Comparison of ENCODE assay signal across 19 cellular contexts in genomic region chr3:164452707-164453106, GRCh38.
DNase-seq lines count a peak whose midpoint lies in the region; ATAC-seq and TF ChIP-seq lines count a peak whose summit lies in the region.
"Had no signal": no experiment of that assay in that cellular context is flagged by ENCODE, and none has a peak within 500 bp of the region (broad histone marks: within the 10 kb centered on the region; RNA-seq: fewer than 3 reads in every experiment).

No MANE protein-coding gene starts in this region.

- no peak overlapping the region for H2BK5ac ChIP-seq in mesenchymal stem cell (ENCODE audit: low read depth, low read length, poor library complexity, severe bottlenecking)

- 100% methylated on average over 1 of the region's 1 CpG for WGBS in mesenchymal stem cell

- no peaks in the 10 kb centered on the region for H3K4me1 ChIP-seq in left ventricle myocardium inferior
- H3K4me1 ChIP-seq in mesenchymal stem cell (ENCODE audit: control insufficient read depth, insufficient read depth, low read depth, low read length) = no peaks in the 10 kb centered on the region
- H3K4me1 ChIP-seq: BLaER1 treated with 17β-estradiol and CSF1 and Interleukin-3, amounts not matched to agents 10 nM and 100 nM had no signal

- no peak overlapping the region for H4K8ac ChIP-seq in mesenchymal stem cell (ENCODE audit: low read length)

- H2BK15ac ChIP-seq in mesenchymal stem cell (ENCODE audit: low read depth, poor library complexity, severe bottlenecking) = no peak overlapping the region

- H3K27ac ChIP-seq in left ventricle myocardium inferior (replicated peaks) (peak overlapping the region; percentile 70), mesenchymal stem cell (ENCODE audit: low read length, poor library complexity, severe bottlenecking) (no peak overlapping the region)
- H3K27ac ChIP-seq: 22Rv1; BLaER1 treated with 17β-estradiol and CSF1 and Interleukin-3, amounts not matched to agents 10 nM and 100 nM had no signal

- H3K23ac ChIP-seq in mesenchymal stem cell (ENCODE audit: low read length in 2 of 2) = no peak overlapping the region

- H3K27ac Mint-ChIP-seq in Calu3 (ENCODE audit: unreplicated experiment) = no peak overlapping the region
- H3K27ac Mint-ChIP-seq: CD8-positive, alpha-beta memory T cell had no signal

- H2AK5ac ChIP-seq in mesenchymal stem cell (ENCODE audit: low read length, severe bottlenecking) = no peak overlapping the region

- H3K9me3 ChIP-seq in left ventricle myocardium inferior (replicated peaks) (peaks cover 10% of the 10 kb centered on the region), mesenchymal stem cell (ENCODE audit: control insufficient read depth, low read length) (peaks cover 11% of the 10 kb centered on the region)

- H3K27me3 ChIP-seq in left ventricle myocardium inferior (ENCODE audit: low read depth) = no peaks in the 10 kb centered on the region
- H3K27me3 ChIP-seq in mesenchymal stem cell (ENCODE audit: control insufficient read depth in 1 of 2, insufficient read depth in 1 of 2, low read length in 2 of 2) = no peaks in the 10 kb centered on the region
- H3K27me3 ChIP-seq: BLaER1 treated with 17β-estradiol and CSF1 and Interleukin-3, amounts not matched to agents 10 nM and 100 nM had no signal

- no peaks in the 10 kb centered on the region for H3K36me3 Mint-ChIP-seq in Calu3 (ENCODE audit: insufficient read depth, unreplicated experiment)
- H3K36me3 Mint-ChIP-seq: CD8-positive, alpha-beta memory T cell had no signal

- H3K4me3 Mint-ChIP-seq in Calu3 (ENCODE audit: low read depth, unreplicated experiment) = no peak overlapping the region
- H3K4me3 Mint-ChIP-seq: CD8-positive, alpha-beta memory T cell had no signal

- H3K4me2 ChIP-seq in mesenchymal stem cell (ENCODE audit: low read length, poor library complexity, severe bottlenecking) = no peak overlapping the region
- H3K4me2 ChIP-seq: BLaER1 treated with 17β-estradiol and CSF1 and Interleukin-3, amounts not matched to agents 10 nM and 100 nM had no signal

- DNase-seq in left ventricle myocardium inferior (no peak), left cardiac atrium (no peak), amniotic epithelial cell (ENCODE audit: low read depth) (peak; percentile 67), mesenchymal stem cell (no peak), Calu3 (no peak)
- DNase-seq: CD8-positive, alpha-beta memory T cell; DND-41; H7; MV-4-11; NCI-H1417; NCI-H187 treated with DMSO at 0.1 percent for 48 hours; NCI-H69; SHP77 had no signal

- H3K14ac ChIP-seq in mesenchymal stem cell (ENCODE audit: low read length in 2 of 2) = no peak overlapping the region

- TF ChIP-seq CTCF in left ventricle myocardium inferior (IDR thresholded peaks at IDR 0.05; ENCODE audit: borderline replicate concordance) = no peak
- TF ChIP-seq CTCF in Calu3 (IDR thresholded peaks at IDR 0.05; ENCODE audit: unreplicated experiment) = no peak

- H3K79me1 ChIP-seq in mesenchymal stem cell (replicated peaks; ENCODE audit: low read length, poor library complexity, severe bottlenecking) = no peaks in the 10 kb centered on the region

- ATAC-seq in left cardiac atrium = no peak
- no peak for ATAC-seq in HG03095 (IDR thresholded peaks at IDR 0.05; ENCODE audit: unreplicated experiment)
- no peak for ATAC-seq in HG03097 (IDR thresholded peaks at IDR 0.05; ENCODE audit: low FRiP score, unreplicated experiment)
- no peak for ATAC-seq in HG03378 (IDR thresholded peaks at IDR 0.05; ENCODE audit: unreplicated experiment)
- ATAC-seq: SK-N-SH treated with all-trans-retinoic acid at 6 μM for 48 hours had no signal

- H3K9me3 Mint-ChIP-seq in Calu3 (ENCODE audit: low read depth, unreplicated experiment) = peaks cover 3% of the 10 kb centered on the region

- H2BK12ac ChIP-seq in mesenchymal stem cell (ENCODE audit: low read length in 2 of 2) = no peak overlapping the region

- no peaks in the 10 kb centered on the region for H3K27me3 Mint-ChIP-seq in Calu3 (ENCODE audit: unreplicated experiment)
- H3K27me3 Mint-ChIP-seq: CD8-positive, alpha-beta memory T cell had no signal

- intact Hi-C loops in left ventricle myocardium inferior (cut with micrococcal nuclease) = no loop called here
- intact Hi-C loops in left cardiac atrium (cut with DNase I) = no loop called here
- intact Hi-C loops in Calu3 (cut with micrococcal nuclease; ENCODE audit: unreplicated experiment) = loop anchor here (5.0 kb wide), 1 partner anchor 735 kb away; no protein-coding TSS in a partner anchor

- H3K18ac ChIP-seq in mesenchymal stem cell (ENCODE audit: low read depth in 1 of 2, low read length in 2 of 2) = no peak overlapping the region

- H3K4me3 ChIP-seq in left ventricle myocardium inferior = peak overlapping the region; percentile 50
- H3K4me3 ChIP-seq in mesenchymal stem cell (ENCODE audit: insufficient read depth in 1 of 2, low read depth in 1 of 2, low read length in 2 of 2) = peak overlapping the region in 1 of 2 experiments; percentile 30
- H3K4me3 ChIP-seq: BLaER1 treated with 17β-estradiol and CSF1 and Interleukin-3, amounts not matched to agents 10 nM and 100 nM had no signal

- H3K36me3 ChIP-seq in left ventricle myocardium inferior = no peaks in the 10 kb centered on the region
- no peaks in the 10 kb centered on the region for H3K36me3 ChIP-seq in mesenchymal stem cell (ENCODE audit: control insufficient read depth in 1 of 2, insufficient read depth in 2 of 2, low read depth in 1 of 2, low read length in 2 of 2)
- H3K36me3 ChIP-seq: BLaER1 treated with 17β-estradiol and CSF1 and Interleukin-3, amounts not matched to agents 10 nM and 100 nM had no signal

- peaks cover 25% of the 10 kb centered on the region for H3K4me1 Mint-ChIP-seq in Calu3 (ENCODE audit: low read depth, unreplicated experiment)
- H3K4me1 Mint-ChIP-seq: CD8-positive, alpha-beta memory T cell had no signal

- H3K4ac ChIP-seq in mesenchymal stem cell (ENCODE audit: low read depth in 1 of 2, low read length in 2 of 2) = no peak overlapping the region

- no peak overlapping the region for H2AFZ ChIP-seq in mesenchymal stem cell (ENCODE audit: low read depth, low read length)

- no peak overlapping the region for H4K91ac ChIP-seq in mesenchymal stem cell (ENCODE audit: low read length)

- BruUV-seq in Calu3 (replicated peaks; lab: Mats Ljungman, UMichigan) = no TSS peak

- CTCF ChIA-PET in Calu3 (lab: Charles Lee) = no interaction called here

- peak overlapping the region; percentile 46 for H3K9ac ChIP-seq in mesenchymal stem cell (ENCODE audit: low read length)
- H3K9ac ChIP-seq: BLaER1 treated with 17β-estradiol and CSF1 and Interleukin-3, amounts not matched to agents 10 nM and 100 nM had no signal

- no peak overlapping the region for H2BK120ac ChIP-seq in mesenchymal stem cell (ENCODE audit: low read depth, low read length)
